18 cellular contexts compared by ENCODE assay signal in genomic region chr20:13149371-13149770, GRCh38.
"Had no signal": no experiment of that assay in that cellular context is flagged by ENCODE, and none has a peak within 500 bp of the region (broad histone marks: within the 10 kb centered on the region; RNA-seq: fewer than 3 reads in every experiment).

No MANE protein-coding gene starts in this region.

- H3K4me3 ChIP-seq: colonic mucosa, left ventricle myocardium inferior, tibial artery had no signal

- H3K4me1 ChIP-seq: colonic mucosa had no signal

- DNase-seq: activated CD4-positive, alpha-beta T cell treated with anti-CD3 and anti-CD28 coated beads, Interleukin-2, amount 50 U/mL, for 1 hour; activated CD8-positive, alpha-beta memory T cell treated with anti-CD3 and anti-CD28 coated beads, Interleukin-2, amount 50 U/mL, for 4 hours; activated effector memory CD4-positive, alpha-beta T cell treated with Interleukin-2 at 50 U/mL for 16 hours; activated T-cell treated with anti-CD3 and anti-CD28 coated beads, Interleukin-2, amount 50 U/mL, for 4 hours; amygdala; brain microvascular endothelial cell; central memory CD4-positive, alpha-beta T cell; colonic mucosa; endodermal cell; immature natural killer cell; kidney glomerular epithelial cell; left ventricle myocardium inferior; nephron progenitor cell; nucleus accumbens; stimulated activated CD4-positive, alpha-beta T cell treated with anti-CD3 and anti-CD28 coated beads, Interleukin-2, amount 100 ng/mL, for 24 hours; stimulated activated naive CD4-positive, alpha-beta T cell treated with Interleukin-2 at 50 U/mL for 16 hours; tibial artery had no signal

- H3K27ac ChIP-seq: brain microvascular endothelial cell, colonic mucosa, epithelial cell of prostate, left ventricle myocardium inferior, tibial artery had no signal

- H3K9me3 ChIP-seq: colonic mucosa, tibial artery had no signal

- H3K27me3 ChIP-seq: brain microvascular endothelial cell, colonic mucosa, tibial artery had no signal

- H3K36me3 ChIP-seq: brain microvascular endothelial cell, colonic mucosa had no signal
